Comparison of ENCODE assay signal across 8 cellular contexts in genomic region chr2:27086090-27086721, GRCh38.
DNase-seq lines count a peak whose midpoint lies in the region; ATAC-seq lines count a peak whose summit lies in the region.

No MANE protein-coding gene starts in this region.

- peaks cover 5% of the 10 kb centered on the region for H3K4me1 Mint-ChIP-seq in memory B cell

- no peaks in the 10 kb centered on the region for H3K9me3 Mint-ChIP-seq in memory B cell

- ATAC-seq in GM19468 (IDR thresholded peaks at IDR 0.05; ENCODE audit: extremely low read depth, unreplicated experiment) (peak; percentile 73), memory B cell (ENCODE audit: low read depth) (peak; percentile 93)

- peak overlapping the region; percentile 75 for H3K27ac Mint-ChIP-seq in memory B cell

- H3K36me3 Mint-ChIP-seq in memory B cell, result no peaks in the 10 kb centered on the region

- no peaks in the 10 kb centered on the region for H3K27me3 Mint-ChIP-seq in memory B cell

- H3K4me3 Mint-ChIP-seq in memory B cell, result peak overlapping the region; percentile 92

- DNase-seq in COLO829 (ENCODE audit: low spot score) (peak; percentile 95), HS-27A (ENCODE audit: low read depth) (peak; percentile 58), NK-92 (lab: John Stamatoyannopoulos, UW; ENCODE audit: unreplicated experiment) (peak; percentile 75), memory B cell (ENCODE audit: low spot score in 2 of 2) (peak; percentile 100)
- DNase-seq in activated CD8-positive, alpha-beta memory T cell treated with anti-CD3 and anti-CD28 coated beads for 24 hours, result peak; percentile 100
- DNase-seq in effector CD8-positive, alpha-beta T cell (lab: John Stamatoyannopoulos, UW), result peak; percentile 95
- peak; percentile 95 for DNase-seq in stimulated activated CD8-positive, alpha-beta memory T cell treated with anti-CD3 and anti-CD28 coated beads, Interleukin-12 subunit alpha, Interleukin-12 subunit beta, amount 100 ng/mL, for 1 hour (ENCODE audit: low read depth)

Comparison
In these comparisons a context has a peak if more than half of its experiments do, and no peak if none do; other contexts are left out.
1. Peak in every context shown above with its lines: DNase-seq and ATAC-seq.